Comparison of ENCODE assay signal across 8 cellular contexts in the genomic region with DNA sequence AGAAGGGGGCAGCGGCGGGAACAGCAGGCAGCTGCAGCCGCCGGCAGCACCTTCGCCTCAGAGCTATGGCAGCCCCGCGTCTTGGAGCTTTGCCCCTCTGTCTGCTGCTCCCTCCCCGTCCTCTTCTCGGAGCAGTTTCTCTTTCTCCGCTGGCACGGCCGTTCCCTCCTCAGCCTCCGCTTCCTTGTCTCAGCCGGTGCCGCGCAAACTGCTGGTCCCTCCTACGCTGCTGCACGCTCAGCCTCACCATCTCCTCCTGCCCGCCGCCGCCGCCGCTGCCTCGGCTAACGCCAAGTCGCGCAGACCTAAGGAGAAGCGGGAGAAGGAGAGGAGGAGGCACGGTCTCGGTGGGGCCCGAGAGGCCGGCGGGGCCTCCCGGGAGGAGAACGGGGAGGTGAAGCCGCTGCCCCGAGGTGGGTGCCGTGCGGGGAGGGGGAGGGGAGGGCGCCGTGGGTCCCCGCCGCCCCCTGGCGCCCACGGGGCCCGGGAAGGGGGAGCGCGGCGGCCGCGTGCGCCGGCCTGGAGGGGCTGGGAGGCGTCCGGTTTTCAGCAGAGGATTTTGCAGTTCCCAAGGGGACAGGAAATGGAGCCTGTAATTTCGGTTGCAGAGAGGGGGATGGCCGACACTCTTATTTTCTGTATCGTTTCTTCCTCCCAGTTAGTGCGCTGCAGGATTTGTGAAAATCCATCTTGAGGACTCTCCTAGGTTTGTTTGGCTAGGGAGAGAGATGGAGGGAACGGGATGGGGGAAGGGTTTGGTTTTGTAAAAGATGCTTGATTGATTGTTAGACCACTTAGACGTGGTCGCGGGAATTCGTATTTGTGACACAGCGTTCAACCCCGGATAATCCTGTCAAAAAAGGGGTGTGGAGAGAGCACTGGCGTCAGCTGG. TPM values are rescaled to one million over a fixed set of nuclear protein-coding genes. Genes with fewer than 3 reads are reported as not detected.
DNase-seq lines count a peak whose midpoint lies in the region; ATAC-seq and TF ChIP-seq lines count a peak whose summit lies in the region.

No MANE protein-coding gene starts in this region.

- no peaks in the 10 kb centered on the region for H3K9me3 Mint-ChIP-seq in dendritic cell treated with granulocyte-macrophage colony-stimulating factor and Interleukin-4, amounts not matched to agents 40 ng/mL and 50 ng/mL, for 4 days

- peak overlapping the region; percentile 100 for H3K4me3 Mint-ChIP-seq in dendritic cell treated with granulocyte-macrophage colony-stimulating factor and Interleukin-4, amounts not matched to agents 40 ng/mL and 50 ng/mL, for 4 days

- no peaks in the 10 kb centered on the region for H3K9me3 ChIP-seq in liver (ENCODE audit: control insufficient read depth in 4 of 4, low read length in 3 of 4)

- peak overlapping the region; percentile 83 to 97 (median 86) for H3K4me3 ChIP-seq in liver (ENCODE audit: low read depth in 1 of 3, low read length in 3 of 3)

- WGBS in liver, result under 1% methylated on average over 67 of the region's 67 CpGs

- peak overlapping the region; percentile 63 to 90 for H3K9ac ChIP-seq in liver (ENCODE audit: low read depth in 1 of 2, low read length in 2 of 2)

- intact Hi-C loops in dendritic cell treated with granulocyte-macrophage colony-stimulating factor and Interleukin-4, amounts not matched to agents 40 ng/mL and 50 ng/mL, for 4 days (cut with micrococcal nuclease), result loop anchor here (5.0 kb wide), 2 partner anchors 60 to 100 kb away; a partner anchor contains a TSS

- peak; percentile 54 for DNase-seq in NK-92 treated with Interleukin-12 subunit alpha and Interleukin-12 subunit beta, amount 100 ng/mL, for 24 hours (lab: John Stamatoyannopoulos, UW)
- DNase-seq in NK-92 (lab: John Stamatoyannopoulos, UW; ENCODE audit: unreplicated experiment) (no peak), NCI-H2227 treated with DMSO at 0.1 percent for 48 hours (lab: John Stamatoyannopoulos, UW) (peak; percentile 82)
- DNase-seq in activated CD4-positive, alpha-beta T cell treated with anti-CD3 and anti-CD28 coated beads for 4 hours, result peak; percentile 65 to 75
- peak; percentile 61 to 74 for DNase-seq in stimulated activated CD4-positive, alpha-beta T cell treated with anti-CD3 and anti-CD28 coated beads, Interleukin-4, amount 100 ng/mL, for 4 hours

- no peaks in the 10 kb centered on the region for H3K27me3 Mint-ChIP-seq in dendritic cell treated with granulocyte-macrophage colony-stimulating factor and Interleukin-4, amounts not matched to agents 40 ng/mL and 50 ng/mL, for 4 days

- peaks cover 38% of the 10 kb centered on the region for H3K36me3 Mint-ChIP-seq in dendritic cell treated with granulocyte-macrophage colony-stimulating factor and Interleukin-4, amounts not matched to agents 40 ng/mL and 50 ng/mL, for 4 days (ENCODE audit: low read depth)

- peak overlapping the region; percentile 100 for H3K27ac Mint-ChIP-seq in dendritic cell treated with granulocyte-macrophage colony-stimulating factor and Interleukin-4, amounts not matched to agents 40 ng/mL and 50 ng/mL, for 4 days

- H3K27ac ChIP-seq in liver (ENCODE audit: low read depth in 1 of 2, low read length in 2 of 2), result peak overlapping the region; percentile 97 to 99

- no peaks in the 10 kb centered on the region for H3K36me3 ChIP-seq in liver (ENCODE audit: control insufficient read depth in 4 of 4, insufficient read depth in 3 of 4, low read depth in 1 of 4, low read length in 3 of 4)

- H3K27me3 ChIP-seq in liver (ENCODE audit: control insufficient read depth in 4 of 4, insufficient read depth in 4 of 4, low read length in 3 of 4), result no peaks in the 10 kb centered on the region

- H3K4me1 ChIP-seq in liver (ENCODE audit: control insufficient read depth in 4 of 4, insufficient read depth in 4 of 4, low read length in 3 of 4), result peaks cover 4 to 31% (median 25%) of the 10 kb centered on the region in 4 donors

- TF ChIP-seq CTCF in liver (IDR thresholded peaks at IDR 0.05; ENCODE audit: low read depth, low read length, missing input control), result no peak

- H3K4me1 Mint-ChIP-seq in dendritic cell treated with granulocyte-macrophage colony-stimulating factor and Interleukin-4, amounts not matched to agents 40 ng/mL and 50 ng/mL, for 4 days (ENCODE audit: low read depth), result peaks cover 40% of the 10 kb centered on the region

- TF ChIP-seq RAD21 in liver (IDR thresholded peaks at IDR 0.05), result no peak

- ATAC-seq in HG03060 (IDR thresholded peaks at IDR 0.05; ENCODE audit: low read depth, unreplicated experiment), result peak; percentile 1

TF ChIP-seq in liver, 16 proteins besides CTCF, POLR2A, EP300 and RAD21:
- TF ChIP-seq, protein P1, sequence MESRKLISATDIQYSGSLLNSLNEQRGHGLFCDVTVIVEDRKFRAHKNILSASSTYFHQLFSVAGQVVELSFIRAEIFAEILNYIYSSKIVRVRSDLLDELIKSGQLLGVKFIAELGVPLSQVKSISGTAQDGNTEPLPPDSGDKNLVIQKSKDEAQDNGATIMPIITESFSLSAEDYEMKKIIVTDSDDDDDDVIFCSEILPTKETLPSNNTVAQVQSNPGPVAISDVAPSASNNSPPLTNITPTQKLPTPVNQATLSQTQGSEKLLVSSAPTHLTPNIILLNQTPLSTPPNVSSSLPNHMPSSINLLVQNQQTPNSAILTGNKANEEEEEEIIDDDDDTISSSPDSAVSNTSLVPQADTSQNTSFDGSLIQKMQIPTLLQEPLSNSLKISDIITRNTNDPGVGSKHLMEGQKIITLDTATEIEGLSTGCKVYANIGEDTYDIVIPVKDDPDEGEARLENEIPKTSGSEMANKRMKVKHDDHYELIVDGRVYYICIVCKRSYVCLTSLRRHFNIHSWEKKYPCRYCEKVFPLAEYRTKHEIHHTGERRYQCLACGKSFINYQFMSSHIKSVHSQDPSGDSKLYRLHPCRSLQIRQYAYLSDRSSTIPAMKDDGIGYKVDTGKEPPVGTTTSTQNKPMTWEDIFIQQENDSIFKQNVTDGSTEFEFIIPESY (IDR thresholded peaks at IDR 0.05), result no peak
- TF ChIP-seq GABPA (IDR thresholded peaks at IDR 0.05 in 1 of 2, conservative IDR thresholded peaks at IDR 0.05 in 1 of 2), result no peak
- TF ChIP-seq RXRA (IDR thresholded peaks at IDR 0.05), result peak in 1 of 2 donors; percentile 38
- peak; percentile 86 for TF ChIP-seq YY1 (IDR thresholded peaks at IDR 0.05)

RNA-seq across cellular contexts. Expression of a gene that starts 0.6 kb away (rescaled TPM):
- total RNA-seq in liver, result 10 to 100 TPM; 11.6 to 23.4 TPM
- polyA plus RNA-seq in liver, result 1 to 10 TPM; 3.3 to 4.1 TPM
